Comparison of ENCODE assay signal across 1 cellular context in the genomic region with DNA sequence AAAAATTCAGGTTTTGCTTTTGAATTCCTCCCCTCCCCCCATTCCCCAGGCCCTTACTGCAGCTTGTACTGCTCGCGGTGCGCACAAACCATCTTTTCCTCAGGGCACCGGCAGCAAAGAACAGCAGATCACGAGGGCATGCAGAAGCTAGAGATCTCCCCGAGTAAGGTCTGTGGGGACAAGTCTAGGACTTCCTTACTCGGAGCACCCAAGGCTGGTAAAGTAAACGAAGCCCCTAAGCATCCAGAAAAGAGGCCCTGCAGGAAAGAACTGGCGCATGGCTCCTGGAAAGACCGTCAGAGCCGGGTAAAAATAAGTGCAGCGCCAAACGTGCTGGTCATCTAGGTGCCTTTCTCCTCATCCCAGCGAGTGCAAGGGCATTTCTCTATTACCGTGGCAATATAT.
TF ChIP-seq lines count a peak whose summit lies in the region.

No MANE protein-coding gene starts in this region.

TF ChIP-seq in WTC11, 78 proteins besides CTCF, POLR2A, EP300 and RAD21 (continued from another document):
- TF ChIP-seq, protein P1, sequence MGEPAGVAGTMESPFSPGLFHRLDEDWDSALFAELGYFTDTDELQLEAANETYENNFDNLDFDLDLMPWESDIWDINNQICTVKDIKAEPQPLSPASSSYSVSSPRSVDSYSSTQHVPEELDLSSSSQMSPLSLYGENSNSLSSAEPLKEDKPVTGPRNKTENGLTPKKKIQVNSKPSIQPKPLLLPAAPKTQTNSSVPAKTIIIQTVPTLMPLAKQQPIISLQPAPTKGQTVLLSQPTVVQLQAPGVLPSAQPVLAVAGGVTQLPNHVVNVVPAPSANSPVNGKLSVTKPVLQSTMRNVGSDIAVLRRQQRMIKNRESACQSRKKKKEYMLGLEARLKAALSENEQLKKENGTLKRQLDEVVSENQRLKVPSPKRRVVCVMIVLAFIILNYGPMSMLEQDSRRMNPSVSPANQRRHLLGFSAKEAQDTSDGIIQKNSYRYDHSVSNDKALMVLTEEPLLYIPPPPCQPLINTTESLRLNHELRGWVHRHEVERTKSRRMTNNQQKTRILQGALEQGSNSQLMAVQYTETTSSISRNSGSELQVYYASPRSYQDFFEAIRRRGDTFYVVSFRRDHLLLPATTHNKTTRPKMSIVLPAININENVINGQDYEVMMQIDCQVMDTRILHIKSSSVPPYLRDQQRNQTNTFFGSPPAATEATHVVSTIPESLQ (CRISPR knock-in tag; IDR thresholded peaks at IDR 0.05) = no peak
- TF ChIP-seq NR2C2 (CRISPR knock-in tag; IDR thresholded peaks at IDR 0.05) = no peak
- no peak for TF ChIP-seq TEAD1 (CRISPR knock-in tag; IDR thresholded peaks at IDR 0.05)
- TF ChIP-seq ZNF396 (CRISPR knock-in tag; IDR thresholded peaks at IDR 0.05; ENCODE audit: borderline replicate concordance) = no peak
- TF ChIP-seq MXD4 (CRISPR knock-in tag; IDR thresholded peaks at IDR 0.05; ENCODE audit: borderline replicate concordance) = no peak
- TF ChIP-seq, protein P2, sequence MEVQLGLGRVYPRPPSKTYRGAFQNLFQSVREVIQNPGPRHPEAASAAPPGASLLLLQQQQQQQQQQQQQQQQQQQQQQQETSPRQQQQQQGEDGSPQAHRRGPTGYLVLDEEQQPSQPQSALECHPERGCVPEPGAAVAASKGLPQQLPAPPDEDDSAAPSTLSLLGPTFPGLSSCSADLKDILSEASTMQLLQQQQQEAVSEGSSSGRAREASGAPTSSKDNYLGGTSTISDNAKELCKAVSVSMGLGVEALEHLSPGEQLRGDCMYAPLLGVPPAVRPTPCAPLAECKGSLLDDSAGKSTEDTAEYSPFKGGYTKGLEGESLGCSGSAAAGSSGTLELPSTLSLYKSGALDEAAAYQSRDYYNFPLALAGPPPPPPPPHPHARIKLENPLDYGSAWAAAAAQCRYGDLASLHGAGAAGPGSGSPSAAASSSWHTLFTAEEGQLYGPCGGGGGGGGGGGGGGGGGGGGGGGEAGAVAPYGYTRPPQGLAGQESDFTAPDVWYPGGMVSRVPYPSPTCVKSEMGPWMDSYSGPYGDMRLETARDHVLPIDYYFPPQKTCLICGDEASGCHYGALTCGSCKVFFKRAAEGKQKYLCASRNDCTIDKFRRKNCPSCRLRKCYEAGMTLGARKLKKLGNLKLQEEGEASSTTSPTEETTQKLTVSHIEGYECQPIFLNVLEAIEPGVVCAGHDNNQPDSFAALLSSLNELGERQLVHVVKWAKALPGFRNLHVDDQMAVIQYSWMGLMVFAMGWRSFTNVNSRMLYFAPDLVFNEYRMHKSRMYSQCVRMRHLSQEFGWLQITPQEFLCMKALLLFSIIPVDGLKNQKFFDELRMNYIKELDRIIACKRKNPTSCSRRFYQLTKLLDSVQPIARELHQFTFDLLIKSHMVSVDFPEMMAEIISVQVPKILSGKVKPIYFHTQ (CRISPR knock-in tag; IDR thresholded peaks at IDR 0.05) = 0 out of 2 replicates have a peak, but pooled peaks have one; percentile 78
- no peak for TF ChIP-seq ZNF121 (CRISPR knock-in tag; IDR thresholded peaks at IDR 0.05)
- peak; percentile 52; the same call in 1 of the 2 replicates for TF ChIP-seq ZNF671 (CRISPR knock-in tag; IDR thresholded peaks at IDR 0.05)
- TF ChIP-seq ESRRA (CRISPR knock-in tag; IDR thresholded peaks at IDR 0.05; ENCODE audit: borderline replicate concordance) = no peak
- TF ChIP-seq, protein P3, sequence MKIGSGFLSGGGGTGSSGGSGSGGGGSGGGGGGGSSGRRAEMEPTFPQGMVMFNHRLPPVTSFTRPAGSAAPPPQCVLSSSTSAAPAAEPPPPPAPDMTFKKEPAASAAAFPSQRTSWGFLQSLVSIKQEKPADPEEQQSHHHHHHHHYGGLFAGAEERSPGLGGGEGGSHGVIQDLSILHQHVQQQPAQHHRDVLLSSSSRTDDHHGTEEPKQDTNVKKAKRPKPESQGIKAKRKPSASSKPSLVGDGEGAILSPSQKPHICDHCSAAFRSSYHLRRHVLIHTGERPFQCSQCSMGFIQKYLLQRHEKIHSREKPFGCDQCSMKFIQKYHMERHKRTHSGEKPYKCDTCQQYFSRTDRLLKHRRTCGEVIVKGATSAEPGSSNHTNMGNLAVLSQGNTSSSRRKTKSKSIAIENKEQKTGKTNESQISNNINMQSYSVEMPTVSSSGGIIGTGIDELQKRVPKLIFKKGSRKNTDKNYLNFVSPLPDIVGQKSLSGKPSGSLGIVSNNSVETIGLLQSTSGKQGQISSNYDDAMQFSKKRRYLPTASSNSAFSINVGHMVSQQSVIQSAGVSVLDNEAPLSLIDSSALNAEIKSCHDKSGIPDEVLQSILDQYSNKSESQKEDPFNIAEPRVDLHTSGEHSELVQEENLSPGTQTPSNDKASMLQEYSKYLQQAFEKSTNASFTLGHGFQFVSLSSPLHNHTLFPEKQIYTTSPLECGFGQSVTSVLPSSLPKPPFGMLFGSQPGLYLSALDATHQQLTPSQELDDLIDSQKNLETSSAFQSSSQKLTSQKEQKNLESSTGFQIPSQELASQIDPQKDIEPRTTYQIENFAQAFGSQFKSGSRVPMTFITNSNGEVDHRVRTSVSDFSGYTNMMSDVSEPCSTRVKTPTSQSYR (CRISPR knock-in tag; IDR thresholded peaks at IDR 0.05) = no peak
- TF ChIP-seq ZNF263 (CRISPR knock-in tag; IDR thresholded peaks at IDR 0.05; ENCODE audit: low read depth) = no peak
- TF ChIP-seq, protein P4, sequence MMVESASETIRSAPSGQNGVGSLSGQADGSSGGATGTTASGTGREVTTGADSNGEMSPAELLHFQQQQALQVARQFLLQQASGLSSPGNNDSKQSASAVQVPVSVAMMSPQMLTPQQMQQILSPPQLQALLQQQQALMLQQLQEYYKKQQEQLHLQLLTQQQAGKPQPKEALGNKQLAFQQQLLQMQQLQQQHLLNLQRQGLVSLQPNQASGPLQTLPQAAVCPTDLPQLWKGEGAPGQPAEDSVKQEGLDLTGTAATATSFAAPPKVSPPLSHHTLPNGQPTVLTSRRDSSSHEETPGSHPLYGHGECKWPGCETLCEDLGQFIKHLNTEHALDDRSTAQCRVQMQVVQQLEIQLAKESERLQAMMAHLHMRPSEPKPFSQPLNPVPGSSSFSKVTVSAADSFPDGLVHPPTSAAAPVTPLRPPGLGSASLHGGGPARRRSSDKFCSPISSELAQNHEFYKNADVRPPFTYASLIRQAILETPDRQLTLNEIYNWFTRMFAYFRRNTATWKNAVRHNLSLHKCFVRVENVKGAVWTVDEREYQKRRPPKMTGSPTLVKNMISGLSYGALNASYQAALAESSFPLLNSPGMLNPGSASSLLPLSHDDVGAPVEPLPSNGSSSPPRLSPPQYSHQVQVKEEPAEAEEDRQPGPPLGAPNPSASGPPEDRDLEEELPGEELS (CRISPR knock-in tag; IDR thresholded peaks at IDR 0.05) = no peak
